Comparison of ENCODE assay signal across 7 cellular contexts in genomic region chr3:13069495-13069894, GRCh38. TPM values are rescaled to one million over a fixed set of nuclear protein-coding genes. Genes with fewer than 3 reads are reported as not detected.
DNase-seq lines count a peak whose midpoint lies in the region; ATAC-seq and TF ChIP-seq lines count a peak whose summit lies in the region.

No MANE protein-coding gene starts in this region.

- CTCF ChIA-PET in activated CD8-positive, alpha-beta memory T cell treated with anti-CD3 and anti-CD28 coated beads, Interleukin-2, amount 10 ng/mL, durations not matched to agents 7 days and 5 days (lab: Charles Lee) = interaction anchor here (0.7 to 4.2 kb wide), 8 partner anchors 9 to 168 kb away, joined by 3 to 13 read pairs (median 4); no protein-coding TSS in a partner anchor

- H3K27ac ChIP-seq in upper lobe of left lung = no peak overlapping the region

- TF ChIP-seq CTCF in upper lobe of left lung (IDR thresholded peaks at IDR 0.05) = no peak

- H3K4me1 ChIP-seq in upper lobe of left lung = peaks cover 5 to 17% (median 8%) of the 10 kb centered on the region in 4 donors

- TF ChIP-seq POLR2A in upper lobe of left lung (IDR thresholded peaks at IDR 0.05) = no peak

- DNase-seq in activated CD8-positive, alpha-beta memory T cell treated with anti-CD3 and anti-CD28 coated beads, Interleukin-2, amount 10 ng/mL, durations not matched to agents 7 days and 5 days = peak; percentile 92
- DNase-seq in stimulated activated CD8-positive, alpha-beta memory T cell treated with anti-CD3 and anti-CD28 coated beads, Interleukin-12 subunit alpha, Interleukin-12 subunit beta, amount 100 ng/mL, for 4 hours (ENCODE audit: low read depth) = peak; percentile 29
- DNase-seq in Ammon's horn (ENCODE audit: low spot score) = no peak
- DNase-seq in upper lobe of left lung = no peak
- no peak for DNase-seq in NCI-H2107 treated with DMSO at 0.1 percent for 48 hours (lab: John Stamatoyannopoulos, UW; ENCODE audit: unreplicated experiment)

- H3K27ac Mint-ChIP-seq in activated CD8-positive, alpha-beta memory T cell treated with anti-CD3 and anti-CD28 coated beads, Interleukin-2, amount 10 ng/mL, durations not matched to agents 7 days and 5 days = peak overlapping the region; percentile 97

- H3K4me3 ChIP-seq in upper lobe of left lung = no peak overlapping the region

- H3K9me3 ChIP-seq in upper lobe of left lung = no peaks in the 10 kb centered on the region

- no peak for TF ChIP-seq EP300 in upper lobe of left lung (IDR thresholded peaks at IDR 0.05)

- H3K27me3 ChIP-seq in upper lobe of left lung = peaks cover 0 to 20% (median 11%) of the 10 kb centered on the region in 4 donors

- H3K9me3 Mint-ChIP-seq in activated CD8-positive, alpha-beta memory T cell treated with anti-CD3 and anti-CD28 coated beads, Interleukin-2, amount 10 ng/mL, durations not matched to agents 7 days and 5 days (ENCODE audit: low read depth) = no peaks in the 10 kb centered on the region

- WGBS in upper lobe of left lung, 2 donors = 78 to 80% methylated on average over 3 to 4 of the region's 4 CpGs

- peaks cover 7% of the 10 kb centered on the region for H3K36me3 Mint-ChIP-seq in activated CD8-positive, alpha-beta memory T cell treated with anti-CD3 and anti-CD28 coated beads, Interleukin-2, amount 10 ng/mL, durations not matched to agents 7 days and 5 days

- ATAC-seq in GM19351 (IDR thresholded peaks at IDR 0.05; ENCODE audit: unreplicated experiment) (peak; percentile 73), HG03159 (IDR thresholded peaks at IDR 0.05; ENCODE audit: unreplicated experiment) (peak; percentile 64), upper lobe of left lung (ENCODE audit: low FRiP score in 2 of 2) (no peak)
- ATAC-seq in activated CD8-positive, alpha-beta memory T cell treated with anti-CD3 and anti-CD28 coated beads, Interleukin-2, amount 10 ng/mL, durations not matched to agents 7 days and 5 days = peak; percentile 80

- H3K4me1 Mint-ChIP-seq in activated CD8-positive, alpha-beta memory T cell treated with anti-CD3 and anti-CD28 coated beads, Interleukin-2, amount 10 ng/mL, durations not matched to agents 7 days and 5 days = peaks cover 45% of the 10 kb centered on the region

- H3K4me3 Mint-ChIP-seq in activated CD8-positive, alpha-beta memory T cell treated with anti-CD3 and anti-CD28 coated beads, Interleukin-2, amount 10 ng/mL, durations not matched to agents 7 days and 5 days = peak overlapping the region; percentile 63

- peaks cover 9% of the 10 kb centered on the region for H3K27me3 Mint-ChIP-seq in activated CD8-positive, alpha-beta memory T cell treated with anti-CD3 and anti-CD28 coated beads, Interleukin-2, amount 10 ng/mL, durations not matched to agents 7 days and 5 days

- no peaks in the 10 kb centered on the region for H3K36me3 ChIP-seq in upper lobe of left lung

RNA-seq across cellular contexts. Expression of gene IQSEC1, which starts 3.7 kb away (rescaled TPM):
- total RNA-seq in activated CD8-positive, alpha-beta memory T cell treated with anti-CD3 and anti-CD28 coated beads, Interleukin-2, amount 10 ng/mL, durations not matched to agents 7 days and 5 days = 10 to 100 TPM; 37.6 to 71.4 TPM
- total RNA-seq in upper lobe of left lung = 100 to 1,000 TPM in 1 of 6 donors, 10 to 100 TPM in 5; 51.1 to 105 (median 81.0) TPM

Comparison
In these comparisons a context has a peak if more than half of its experiments do, and no peak if none do; other contexts are left out.
1. ATAC-seq: peak in GM19351 (single experiment), HG03159 (single experiment) and activated CD8-positive, alpha-beta memory T cell treated with anti-CD3 and anti-CD28 coated beads, Interleukin-2, amount 10 ng/mL, durations not matched to agents 7 days and 5 days (single experiment); none in upper lobe of left lung (0 of 2).
2. DNase-seq: peak in activated CD8-positive, alpha-beta memory T cell treated with anti-CD3 and anti-CD28 coated beads, Interleukin-2, amount 10 ng/mL, durations not matched to agents 7 days and 5 days (single experiment) and stimulated activated CD8-positive, alpha-beta memory T cell treated with anti-CD3 and anti-CD28 coated beads, Interleukin-12 subunit alpha, Interleukin-12 subunit beta, amount 100 ng/mL, for 4 hours (single experiment); none in Ammon's horn (single experiment), upper lobe of left lung (0 of 2) and NCI-H2107 treated with DMSO at 0.1 percent for 48 hours (single experiment).